Comparison of ENCODE assay signal across 1 cellular context in genomic region chr9:112404367-112404979, GRCh38.
TF ChIP-seq lines count a peak whose summit lies in the region.

No MANE protein-coding gene starts in this region.

TF ChIP-seq in K562, 482 proteins besides CTCF, POLR2A, EP300 and RAD21:
- TF ChIP-seq ZNF212 (CRISPR knock-in tag; IDR thresholded peaks at IDR 0.05) (no peak), GTF2E2 (tag; IDR thresholded peaks at IDR 0.05) (no peak), MAFF (IDR thresholded peaks at IDR 0.05; ENCODE audit: low read length) (peak; percentile 64), NFRKB (IDR thresholded peaks at IDR 0.05; ENCODE audit: low read depth) (no peak), MAFG (tag; conservative IDR thresholded peaks at IDR 0.05) (peak; percentile 84), STAT5B (CRISPR knock-in tag; IDR thresholded peaks at IDR 0.05) (no peak), ZNF3 (CRISPR knock-in tag; IDR thresholded peaks at IDR 0.05) (no peak), ZNF408 (CRISPR knock-in tag; IDR thresholded peaks at IDR 0.05; ENCODE audit: low read depth) (no peak), C11orf30 (IDR thresholded peaks at IDR 0.05; ENCODE audit: low read depth) (peak; percentile 86), SNAPC5 (CRISPR knock-in tag; IDR thresholded peaks at IDR 0.05) (no peak), SAFB2 (IDR thresholded peaks at IDR 0.05; ENCODE audit: borderline replicate concordance, low read depth, low read length, severe bottlenecking) (no peak), BHLHE40 (IDR thresholded peaks at IDR 0.05; ENCODE audit: low read length) (no peak), ZNF316 (IDR thresholded peaks at IDR 0.05) (peak; percentile 90)
- TF ChIP-seq, protein P1, sequence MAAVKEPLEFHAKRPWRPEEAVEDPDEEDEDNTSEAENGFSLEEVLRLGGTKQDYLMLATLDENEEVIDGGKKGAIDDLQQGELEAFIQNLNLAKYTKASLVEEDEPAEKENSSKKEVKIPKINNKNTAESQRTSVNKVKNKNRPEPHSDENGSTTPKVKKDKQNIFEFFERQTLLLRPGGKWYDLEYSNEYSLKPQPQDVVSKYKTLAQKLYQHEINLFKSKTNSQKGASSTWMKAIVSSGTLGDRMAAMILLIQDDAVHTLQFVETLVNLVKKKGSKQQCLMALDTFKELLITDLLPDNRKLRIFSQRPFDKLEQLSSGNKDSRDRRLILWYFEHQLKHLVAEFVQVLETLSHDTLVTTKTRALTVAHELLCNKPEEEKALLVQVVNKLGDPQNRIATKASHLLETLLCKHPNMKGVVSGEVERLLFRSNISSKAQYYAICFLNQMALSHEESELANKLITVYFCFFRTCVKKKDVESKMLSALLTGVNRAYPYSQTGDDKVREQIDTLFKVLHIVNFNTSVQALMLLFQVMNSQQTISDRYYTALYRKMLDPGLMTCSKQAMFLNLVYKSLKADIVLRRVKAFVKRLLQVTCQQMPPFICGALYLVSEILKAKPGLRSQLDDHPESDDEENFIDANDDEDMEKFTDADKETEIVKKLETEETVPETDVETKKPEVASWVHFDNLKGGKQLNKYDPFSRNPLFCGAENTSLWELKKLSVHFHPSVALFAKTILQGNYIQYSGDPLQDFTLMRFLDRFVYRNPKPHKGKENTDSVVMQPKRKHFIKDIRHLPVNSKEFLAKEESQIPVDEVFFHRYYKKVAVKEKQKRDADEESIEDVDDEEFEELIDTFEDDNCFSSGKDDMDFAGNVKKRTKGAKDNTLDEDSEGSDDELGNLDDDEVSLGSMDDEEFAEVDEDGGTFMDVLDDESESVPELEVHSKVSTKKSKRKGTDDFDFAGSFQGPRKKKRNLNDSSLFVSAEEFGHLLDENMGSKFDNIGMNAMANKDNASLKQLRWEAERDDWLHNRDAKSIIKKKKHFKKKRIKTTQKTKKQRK (IDR thresholded peaks at IDR 0.05; ENCODE audit: borderline replicate concordance, low read depth, low read length) = no peak
- TF ChIP-seq, protein P2, sequence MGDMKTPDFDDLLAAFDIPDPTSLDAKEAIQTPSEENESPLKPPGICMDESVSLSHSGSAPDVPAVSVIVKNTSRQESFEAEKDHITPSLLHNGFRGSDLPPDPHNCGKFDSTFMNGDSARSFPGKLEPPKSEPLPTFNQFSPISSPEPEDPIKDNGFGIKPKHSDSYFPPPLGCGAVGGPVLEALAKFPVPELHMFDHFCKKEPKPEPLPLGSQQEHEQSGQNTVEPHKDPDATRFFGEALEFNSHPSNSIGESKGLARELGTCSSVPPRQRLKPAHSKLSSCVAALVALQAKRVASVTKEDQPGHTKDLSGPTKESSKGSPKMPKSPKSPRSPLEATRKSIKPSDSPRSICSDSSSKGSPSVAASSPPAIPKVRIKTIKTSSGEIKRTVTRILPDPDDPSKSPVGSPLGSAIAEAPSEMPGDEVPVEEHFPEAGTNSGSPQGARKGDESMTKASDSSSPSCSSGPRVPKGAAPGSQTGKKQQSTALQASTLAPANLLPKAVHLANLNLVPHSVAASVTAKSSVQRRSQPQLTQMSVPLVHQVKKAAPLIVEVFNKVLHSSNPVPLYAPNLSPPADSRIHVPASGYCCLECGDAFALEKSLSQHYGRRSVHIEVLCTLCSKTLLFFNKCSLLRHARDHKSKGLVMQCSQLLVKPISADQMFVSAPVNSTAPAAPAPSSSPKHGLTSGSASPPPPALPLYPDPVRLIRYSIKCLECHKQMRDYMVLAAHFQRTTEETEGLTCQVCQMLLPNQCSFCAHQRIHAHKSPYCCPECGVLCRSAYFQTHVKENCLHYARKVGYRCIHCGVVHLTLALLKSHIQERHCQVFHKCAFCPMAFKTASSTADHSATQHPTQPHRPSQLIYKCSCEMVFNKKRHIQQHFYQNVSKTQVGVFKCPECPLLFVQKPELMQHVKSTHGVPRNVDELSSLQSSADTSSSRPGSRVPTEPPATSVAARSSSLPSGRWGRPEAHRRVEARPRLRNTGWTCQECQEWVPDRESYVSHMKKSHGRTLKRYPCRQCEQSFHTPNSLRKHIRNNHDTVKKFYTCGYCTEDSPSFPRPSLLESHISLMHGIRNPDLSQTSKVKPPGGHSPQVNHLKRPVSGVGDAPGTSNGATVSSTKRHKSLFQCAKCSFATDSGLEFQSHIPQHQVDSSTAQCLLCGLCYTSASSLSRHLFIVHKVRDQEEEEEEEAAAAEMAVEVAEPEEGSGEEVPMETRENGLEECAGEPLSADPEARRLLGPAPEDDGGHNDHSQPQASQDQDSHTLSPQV (IDR thresholded peaks at IDR 0.05) = no peak
- TF ChIP-seq, protein P3, sequence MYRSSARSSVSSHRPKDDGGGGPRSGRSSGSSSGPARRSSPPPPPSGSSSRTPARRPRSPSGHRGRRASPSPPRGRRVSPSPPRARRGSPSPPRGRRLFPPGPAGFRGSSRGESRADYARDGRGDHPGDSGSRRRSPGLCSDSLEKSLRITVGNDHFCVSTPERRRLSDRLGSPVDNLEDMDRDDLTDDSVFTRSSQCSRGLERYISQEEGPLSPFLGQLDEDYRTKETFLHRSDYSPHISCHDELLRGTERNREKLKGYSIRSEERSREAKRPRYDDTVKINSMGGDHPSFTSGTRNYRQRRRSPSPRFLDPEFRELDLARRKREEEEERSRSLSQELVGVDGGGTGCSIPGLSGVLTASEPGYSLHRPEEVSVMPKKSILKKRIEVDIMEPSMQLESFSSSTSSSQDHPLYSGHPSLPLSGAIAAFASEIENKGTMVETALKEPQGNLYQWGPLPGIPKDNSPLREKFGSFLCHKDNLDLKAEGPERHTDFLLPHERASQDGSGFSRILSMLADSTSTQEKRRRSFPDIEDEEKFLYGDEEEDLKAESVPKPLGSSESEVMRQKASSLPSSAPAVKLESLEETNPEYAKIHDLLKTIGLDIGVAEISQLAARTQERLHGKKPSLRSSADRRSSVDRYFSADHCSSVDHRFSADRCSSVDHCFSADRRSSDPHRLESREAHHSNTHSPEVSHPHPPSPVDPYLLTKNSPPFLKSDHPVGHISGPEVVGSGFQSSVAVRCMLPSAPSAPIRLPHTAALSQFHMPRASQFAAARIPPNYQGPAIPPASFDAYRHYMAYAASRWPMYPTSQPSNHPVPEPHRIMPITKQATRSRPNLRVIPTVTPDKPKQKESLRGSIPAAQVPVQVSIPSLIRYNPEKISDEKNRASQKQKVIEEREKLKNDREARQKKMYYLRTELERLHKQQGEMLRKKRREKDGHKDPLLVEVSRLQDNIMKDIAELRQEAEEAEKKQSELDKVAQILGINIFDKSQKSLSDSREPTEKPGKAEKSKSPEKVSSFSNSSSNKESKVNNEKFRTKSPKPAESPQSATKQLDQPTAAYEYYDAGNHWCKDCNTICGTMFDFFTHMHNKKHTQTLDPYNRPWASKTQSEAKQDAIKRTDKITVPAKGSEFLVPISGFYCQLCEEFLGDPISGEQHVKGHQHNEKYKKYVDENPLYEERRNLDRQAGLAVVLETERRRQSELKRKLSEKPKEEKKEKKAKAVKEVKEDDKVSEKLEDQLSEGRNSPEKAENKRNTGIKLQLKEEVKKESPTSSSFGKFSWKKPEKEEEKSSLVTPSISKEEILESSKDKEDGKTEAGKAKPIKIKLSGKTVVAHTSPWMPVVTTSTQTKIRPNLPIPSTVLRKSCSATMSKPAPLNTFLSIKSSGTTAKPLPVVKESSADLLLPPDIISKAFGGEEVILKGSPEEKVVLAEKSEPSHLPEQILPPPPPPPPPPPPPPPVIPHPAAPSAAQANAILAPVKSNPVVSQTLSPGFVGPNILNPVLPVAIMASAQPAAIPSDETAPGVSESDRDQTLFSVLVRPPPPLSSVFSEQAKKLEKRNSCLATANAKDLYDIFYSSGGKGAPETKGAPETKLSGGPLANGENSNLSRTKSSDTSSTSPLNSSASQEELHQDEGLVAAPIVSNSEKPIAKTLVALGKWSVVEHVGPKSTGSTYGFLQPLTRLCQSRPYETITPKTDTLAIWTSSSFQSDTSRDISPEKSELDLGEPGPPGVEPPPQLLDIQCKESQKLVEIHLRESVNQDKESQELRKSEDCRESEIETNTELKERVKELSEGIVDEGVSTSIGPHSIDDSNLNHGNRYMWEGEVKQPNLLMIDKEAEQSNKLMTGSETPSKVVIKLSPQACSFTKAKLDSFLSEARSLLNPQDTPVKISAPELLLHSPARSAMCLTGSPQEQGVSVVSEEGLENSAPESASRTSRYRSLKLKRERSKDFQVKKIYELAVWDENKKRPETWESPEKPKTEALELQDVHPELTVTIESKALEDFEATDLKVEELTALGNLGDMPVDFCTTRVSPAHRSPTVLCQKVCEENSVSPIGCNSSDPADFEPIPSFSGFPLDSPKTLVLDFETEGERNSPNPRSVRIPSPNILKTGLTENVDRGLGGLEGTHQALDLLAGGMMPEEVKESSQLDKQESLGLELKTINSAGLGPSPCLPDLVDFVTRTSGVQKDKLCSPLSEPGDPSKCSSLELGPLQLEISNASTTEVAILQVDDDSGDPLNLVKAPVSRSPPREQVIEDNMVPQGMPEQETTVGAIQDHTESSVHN (IDR thresholded peaks at IDR 0.05; ENCODE audit: borderline replicate concordance in 1 of 2, low read depth in 1 of 2) = no peak
